ENCODE assay signal across 28 cellular contexts in genomic region chr10:19120381-19120908, GRCh38.
"Had no signal": no experiment of that assay in that cellular context is flagged by ENCODE, and none has a peak within 500 bp of the region (broad histone marks: within the 10 kb centered on the region; RNA-seq: fewer than 3 reads in every experiment).

No MANE protein-coding gene starts in this region.

- ATAC-seq: effector memory CD8-positive, alpha-beta T cell; esophagus mucosa; gastrocnemius medialis; heart right ventricle; left cardiac atrium; left lung; left ventricle myocardium superior; lower lobe of right lung; mucosa of descending colon had no signal

- H3K27me3 Mint-ChIP-seq: dendritic cell treated with granulocyte-macrophage colony-stimulating factor and Interleukin-4, amounts not matched to agents 40 ng/mL and 50 ng/mL, for 4 days; effector memory CD8-positive, alpha-beta T cell; naive B cell had no signal

- H3K4me3 Mint-ChIP-seq: dendritic cell treated with granulocyte-macrophage colony-stimulating factor and Interleukin-4, amounts not matched to agents 40 ng/mL and 50 ng/mL, for 4 days; effector memory CD8-positive, alpha-beta T cell; endodermal cell; mesothelial cell of epicardium; naive B cell had no signal

- H3K9me3 Mint-ChIP-seq: endodermal cell had no signal

- H3K4me1 ChIP-seq: colonic mucosa, esophagus squamous epithelium, gastrocnemius medialis, heart right ventricle, left lung, lower lobe of right lung had no signal

- H3K4me3 ChIP-seq: colonic mucosa, esophagus squamous epithelium, gastrocnemius medialis, heart right ventricle, left lung, lower lobe of right lung, mucosa of descending colon had no signal

- DNase-seq: colonic mucosa; cortex of kidney; effector CD8-positive, alpha-beta T cell; effector memory CD8-positive, alpha-beta T cell; endodermal cell; erythroblast; esophagus squamous epithelium; foreskin fibroblast; foreskin melanocyte; gastrocnemius medialis; glutamatergic neuron; head of caudate nucleus; heart right ventricle; hippocampal formation; left cardiac atrium; left lung; left ventricle myocardium superior; lower lobe of right lung; mesenchymal stem cell; mucosa of descending colon; naive B cell had no signal

- H3K36me3 Mint-ChIP-seq: mesothelial cell of epicardium, naive B cell had no signal

- H3K27me3 ChIP-seq: colonic mucosa, esophagus squamous epithelium, gastrocnemius medialis, heart right ventricle, left lung had no signal

- H3K36me3 ChIP-seq: colonic mucosa, esophagus squamous epithelium, gastrocnemius medialis, heart right ventricle, left lung, lower lobe of right lung had no signal

- H3K4me1 Mint-ChIP-seq: mesothelial cell of epicardium, naive B cell had no signal

- H3K9me3 ChIP-seq: colonic mucosa, esophagus squamous epithelium, gastrocnemius medialis, lower lobe of right lung, mucosa of descending colon had no signal

- H3K27ac Mint-ChIP-seq: dendritic cell treated with granulocyte-macrophage colony-stimulating factor and Interleukin-4, amounts not matched to agents 40 ng/mL and 50 ng/mL, for 4 days; effector memory CD8-positive, alpha-beta T cell; endodermal cell; mesothelial cell of epicardium; naive B cell had no signal

- FAIRE-seq: endometrium, islet of Langerhans, keratinocyte had no signal

- H3K27ac ChIP-seq: colonic mucosa, epithelial cell of prostate, esophagus squamous epithelium, gastrocnemius medialis, heart right ventricle, left lung, lower lobe of right lung had no signal
